Comparison of ENCODE assay signal across 17 cellular contexts in genomic region chr6:137487181-137487910, GRCh38. TPM values are rescaled to one million over a fixed set of nuclear protein-coding genes. Genes with fewer than 3 reads are reported as not detected.
DNase-seq lines count a peak whose midpoint lies in the region; ATAC-seq, FAIRE-seq and TF ChIP-seq lines count a peak whose summit lies in the region.
"Had no signal": no experiment of that assay in that cellular context is flagged by ENCODE, and none has a peak within 500 bp of the region (broad histone marks: within the 10 kb centered on the region; RNA-seq: fewer than 3 reads in every experiment).

No MANE protein-coding gene starts in this region.

- ATAC-seq in GM23338 (no peak), HG03139 (IDR thresholded peaks at IDR 0.05; ENCODE audit: unreplicated experiment) (no peak)

- H3K4me3 Mint-ChIP-seq in T-helper 2 cell treated with Interferon-gamma antibody and Interleukin-4, amounts not matched to agents 5 μg/mL and 100 μg/mL, for 36 hours: peak overlapping the region; percentile 45
- H3K4me3 Mint-ChIP-seq in GM23338 (peak overlapping the region; percentile 81), endodermal cell (peak overlapping the region; percentile 51), nephron progenitor cell (peak overlapping the region; percentile 67)

- H3K27ac ChIP-seq in GM23338 (ENCODE audit: low read depth): no peak overlapping the region
- no peak overlapping the region for H3K27ac ChIP-seq in endodermal cell (ENCODE audit: low read depth, low read length)

- peak overlapping the region; percentile 96 for H2AFZ ChIP-seq in GM23338

- H3K9ac ChIP-seq in endodermal cell (ENCODE audit: extremely low read depth, low read length, poor library complexity, severe bottlenecking): no peak overlapping the region

- H3K9me3 ChIP-seq in endodermal cell (ENCODE audit: control insufficient read depth, low read length): no peaks in the 10 kb centered on the region

- 0 out of 2 replicates have a peak, but pooled peaks cover 3% of the 10 kb centered on the region for H4K20me1 ChIP-seq in GM23338 (replicated peaks; ENCODE audit: insufficient read depth)

- H3K4me2 ChIP-seq in GM23338: peak overlapping the region; percentile 96

- no peaks in the 10 kb centered on the region for H3K9me2 ChIP-seq in GM23338 (ENCODE audit: insufficient read depth)

- no peak for DNase-seq in T-helper 2 cell treated with Interferon-gamma antibody and Interleukin-4, amounts not matched to agents 5 μg/mL and 100 μg/mL, for 36 hours (ENCODE audit: low spot score)
- DNase-seq in T-helper 2 cell (no peak), GM23338 (ENCODE audit: low spot score) (peak; percentile 57), endodermal cell (peak; percentile 60), nephron progenitor cell (no peak), H54 (ENCODE audit: insufficient read length, low spot score) (no peak), HPDE6-E6E7 (ENCODE audit: extremely low spot score) (no peak)
- DNase-seq: effector memory CD4-positive, alpha-beta T cell; Kasumi-1; NCI-H1105 treated with DMSO at 0.1 percent for 48 hours; NK-92 treated with Interleukin-12 subunit alpha and Interleukin-12 subunit beta, amount 100 ng/mL, for 24 hours; substantia nigra had no signal

- peaks cover 90% of the 10 kb centered on the region for H3K27me3 ChIP-seq in GM23338 (ENCODE audit: insufficient read depth)
- peaks cover 98% of the 10 kb centered on the region for H3K27me3 ChIP-seq in endodermal cell (ENCODE audit: control insufficient read depth, insufficient read depth, low read length, poor library complexity, severe bottlenecking)

- H3K36me3 Mint-ChIP-seq in T-helper 2 cell treated with Interferon-gamma antibody and Interleukin-4, amounts not matched to agents 5 μg/mL and 100 μg/mL, for 36 hours (ENCODE audit: low read depth): no peaks in the 10 kb centered on the region
- H3K36me3 Mint-ChIP-seq in GM23338 (ENCODE audit: low read depth) (no peaks in the 10 kb centered on the region), endodermal cell (ENCODE audit: low read depth) (no peaks in the 10 kb centered on the region), nephron progenitor cell (ENCODE audit: low read depth) (no peaks in the 10 kb centered on the region)

- no peaks in the 10 kb centered on the region for H3K79me2 ChIP-seq in GM23338 (replicated peaks; ENCODE audit: insufficient read depth)

- peaks cover 15% of the 10 kb centered on the region; the same call in 1 of the 2 replicates for H3F3A ChIP-seq in GM23338 (replicated peaks; ENCODE audit: low read depth)

- peaks cover 50% of the 10 kb centered on the region for H3K4me1 ChIP-seq in GM23338 (ENCODE audit: insufficient read depth)
- H3K4me1 ChIP-seq in endodermal cell (ENCODE audit: control insufficient read depth, insufficient read depth, low read length): peaks cover 4% of the 10 kb centered on the region

- H3K27ac Mint-ChIP-seq in T-helper 2 cell treated with Interferon-gamma antibody and Interleukin-4, amounts not matched to agents 5 μg/mL and 100 μg/mL, for 36 hours: peak overlapping the region; percentile 75
- H3K27ac Mint-ChIP-seq in GM23338 (no peak overlapping the region), endodermal cell (no peak overlapping the region), nephron progenitor cell (no peak overlapping the region)

- H3K4me3 ChIP-seq in GM23338 (peak overlapping the region; percentile 72), endodermal cell (ENCODE audit: low read length) (peak overlapping the region; percentile 67)

- 6 to 12% methylated on average over 10 to 23 of the region's 23 CpGs for WGBS in endodermal cell (ENCODE audit: insufficient coverage in 1 of 2, insufficient read length in 1 of 2), 2 experiments

- H3K27me3 Mint-ChIP-seq in T-helper 2 cell treated with Interferon-gamma antibody and Interleukin-4, amounts not matched to agents 5 μg/mL and 100 μg/mL, for 36 hours (ENCODE audit: low read depth): peaks cover 87% of the 10 kb centered on the region
- H3K27me3 Mint-ChIP-seq in GM23338 (ENCODE audit: insufficient read depth, low read depth, poor library complexity) (peaks cover 74% of the 10 kb centered on the region), endodermal cell (ENCODE audit: insufficient read depth) (peaks cover 99% of the 10 kb centered on the region), nephron progenitor cell (ENCODE audit: low read depth, poor library complexity) (peaks cover 98% of the 10 kb centered on the region)

- FAIRE-seq in H54 (lab: Jason Lieb, UNC): no peak

- no peak for TF ChIP-seq CTCF in GM23338 (conservative IDR thresholded peaks at IDR 0.05; ENCODE audit: low read depth in 2 of 2)
- no peak for TF ChIP-seq CTCF in endodermal cell (conservative IDR thresholded peaks at IDR 0.05)
- no peak for TF ChIP-seq CTCF in nephron progenitor cell (IDR thresholded peaks at IDR 0.05)

- H3K36me3 ChIP-seq in GM23338 (ENCODE audit: insufficient read depth) (no peaks in the 10 kb centered on the region; the same call in 1 of the 2 replicates), endodermal cell (ENCODE audit: control insufficient read depth, insufficient read depth, low read length) (no peaks in the 10 kb centered on the region)

- no peaks in the 10 kb centered on the region for H3K9me3 Mint-ChIP-seq in T-helper 2 cell treated with Interferon-gamma antibody and Interleukin-4, amounts not matched to agents 5 μg/mL and 100 μg/mL, for 36 hours
- H3K9me3 Mint-ChIP-seq in GM23338: no peaks in the 10 kb centered on the region; the same call in 2 of the 3 replicates
- H3K9me3 Mint-ChIP-seq in endodermal cell: no peaks in the 10 kb centered on the region
- H3K9me3 Mint-ChIP-seq in nephron progenitor cell: no peaks in the 10 kb centered on the region

- peaks cover 8% of the 10 kb centered on the region for H3K4me1 Mint-ChIP-seq in T-helper 2 cell treated with Interferon-gamma antibody and Interleukin-4, amounts not matched to agents 5 μg/mL and 100 μg/mL, for 36 hours (ENCODE audit: low read depth)
- H3K4me1 Mint-ChIP-seq in GM23338 (peaks cover 50% of the 10 kb centered on the region), endodermal cell (peaks cover 30% of the 10 kb centered on the region), nephron progenitor cell (peaks cover 52% of the 10 kb centered on the region)

- TF ChIP-seq POLR2A in H54 (IDR thresholded peaks at IDR 0.05; ENCODE audit: low read depth, low read length): no peak

TF ChIP-seq in GM23338, 12 proteins besides CTCF, POLR2A, EP300 and RAD21:
- TF ChIP-seq NANOG (IDR thresholded peaks at IDR 0.05; ENCODE audit: borderline replicate concordance): no peak
- peak; percentile 81 for TF ChIP-seq EZH2 (IDR thresholded peaks at IDR 0.05; ENCODE audit: low read depth, unreplicated experiment)
- TF ChIP-seq ETS1 (IDR thresholded peaks at IDR 0.05): no peak
- TF ChIP-seq STAT1 (IDR thresholded peaks at IDR 0.05; ENCODE audit: unreplicated experiment): no peak
TF ChIP-seq in GM23338: peak in this region for 1.

RNA-seq across cellular contexts. Expression of gene OLIG3, which starts 6.8 kb away (rescaled TPM):
- 0.27 and 1.1 TPM in 2 replicates for total RNA-seq in GM23338 (2014; rRNA removed; shearing (Covaris generic))
- 0.10 and 0.35 TPM in 2 replicates for polyA plus RNA-seq in GM23338 (2016; fragmentation: Nextera tagmentation; extraction: Ambion mirVana)
- total RNA-seq in endodermal cell: not detected
- 42.2 TPM for polyA plus RNA-seq in endodermal cell (2013, experiment 1 of 2)
- 31.6 TPM for polyA plus RNA-seq in endodermal cell (2013, experiment 2 of 2)
- total RNA-seq: A673, Daoy, fibroblast of villous mesenchyme, renal cortical epithelial cell had no signal

Comparison
In these comparisons a context has a peak if more than half of its experiments do, and no peak if none do; other contexts are left out.
1. DNase-seq: peak in GM23338 (single experiment) and endodermal cell (single experiment); none in T-helper 2 cell treated with Interferon-gamma antibody and Interleukin-4, amounts not matched to agents 5 μg/mL and 100 μg/mL, for 36 hours (single experiment), T-helper 2 cell (0 of 5), nephron progenitor cell (single experiment), H54 (single experiment) and HPDE6-E6E7 (single experiment).
2. Peak in every context shown above with its lines, with median percentiles within 50 percentile points of each other: H3K4me3 Mint-ChIP-seq.